9 cellular contexts compared by ENCODE assay signal in genomic region chr20:362271-363254, GRCh38. TPM values are rescaled to one million over a fixed set of nuclear protein-coding genes. Genes with fewer than 3 reads are reported as not detected.
DNase-seq lines count a peak whose midpoint lies in the region; ATAC-seq and TF ChIP-seq lines count a peak whose summit lies in the region.
"Had no signal": no experiment of that assay in that cellular context is flagged by ENCODE, and none has a peak within 500 bp of the region (broad histone marks: within the 10 kb centered on the region; RNA-seq: fewer than 3 reads in every experiment).

No MANE protein-coding gene starts in this region.

- 65 to 70% methylated on average over 13 of the region's 13 CpGs for WGBS in sigmoid colon, 2 donors

- no peak overlapping the region for H3K4me3 Mint-ChIP-seq in activated T-helper 2 cell treated with anti-CD3 and anti-CD28 coated beads, Interferon-gamma antibody, Interleukin-2, Interleukin-4, amounts not matched to agents 10 μg/mL and 5 μg/mL and 100 μg/mL, durations not matched to agents 14 hours and 24 hours and 36 hours (ENCODE audit: low read depth)

- H3K4me3 ChIP-seq in BLaER1 treated with 17β-estradiol and CSF1 and Interleukin-3, amounts not matched to agents 10 nM and 100 nM: no peak overlapping the region
- H3K4me3 ChIP-seq in sigmoid colon: no peak overlapping the region

- intact Hi-C loops in activated T-helper 2 cell treated with anti-CD3 and anti-CD28 coated beads, Interferon-gamma antibody, Interleukin-2, Interleukin-4, amounts not matched to agents 10 μg/mL and 5 μg/mL and 100 μg/mL, durations not matched to agents 14 hours and 24 hours and 36 hours (cut with micrococcal nuclease): no loop called here
- intact Hi-C loops in Right ventricle myocardium inferior (cut with DNase I) (loop anchor here (5.0 kb wide), 1 partner anchor 45 kb away; the partner anchor contains the start of gene RBCK1), sigmoid colon (cut with DNase I) (no loop called here)

- no peaks in the 10 kb centered on the region for H3K36me3 ChIP-seq in BLaER1 treated with 17β-estradiol and CSF1 and Interleukin-3, amounts not matched to agents 10 nM and 100 nM
- H3K36me3 ChIP-seq in sigmoid colon: no peaks in the 10 kb centered on the region

- H3K27me3 Mint-ChIP-seq in activated T-helper 2 cell treated with anti-CD3 and anti-CD28 coated beads, Interferon-gamma antibody, Interleukin-2, Interleukin-4, amounts not matched to agents 10 μg/mL and 5 μg/mL and 100 μg/mL, durations not matched to agents 14 hours and 24 hours and 36 hours (ENCODE audit: low read depth): no peaks in the 10 kb centered on the region
- H3K27me3 Mint-ChIP-seq: memory B cell had no signal

- peak; percentile 22 for DNase-seq in GOT3 (lab: John Stamatoyannopoulos, UW)
- peak; percentile 86 for DNase-seq in NCI-H69 (lab: John Stamatoyannopoulos, UW)
- DNase-seq in activated T-helper 2 cell treated with anti-CD3 and anti-CD28 coated beads, Interferon-gamma antibody, Interleukin-2, Interleukin-4, amounts not matched to agents 10 μg/mL and 5 μg/mL and 100 μg/mL, durations not matched to agents 14 hours and 24 hours and 36 hours (ENCODE audit: low spot score): no peak
- DNase-seq in Right ventricle myocardium inferior (ENCODE audit: missing footprints): peak; percentile 91
- DNase-seq in sigmoid colon: peak; percentile 86

- TF ChIP-seq POLR2A in sigmoid colon (IDR thresholded peaks at IDR 0.05): no peak

- peaks cover 28 to 84% (median 65%) of the 10 kb centered on the region in 10 experiments for H3K4me1 ChIP-seq in BLaER1 treated with 17β-estradiol and CSF1 and Interleukin-3, amounts not matched to agents 10 nM and 100 nM
- H3K4me1 ChIP-seq in sigmoid colon: peaks cover 0 to 4% (median 0%) of the 10 kb centered on the region in 4 donors

- H3K9me3 Mint-ChIP-seq in activated T-helper 2 cell treated with anti-CD3 and anti-CD28 coated beads, Interferon-gamma antibody, Interleukin-2, Interleukin-4, amounts not matched to agents 10 μg/mL and 5 μg/mL and 100 μg/mL, durations not matched to agents 14 hours and 24 hours and 36 hours: no peaks in the 10 kb centered on the region
- H3K9me3 Mint-ChIP-seq: memory B cell had no signal

- peak overlapping the region in 10 of 11 experiments; percentile 25 to 78 (median 74); a peak in 19 of 22 replicates for H3K27ac ChIP-seq in BLaER1 treated with 17β-estradiol and CSF1 and Interleukin-3, amounts not matched to agents 10 nM and 100 nM
- no peak overlapping the region for H3K27ac ChIP-seq in sigmoid colon

- peak; percentile 81 for ATAC-seq in Right ventricle myocardium inferior
- no peak for ATAC-seq in GM21360 (IDR thresholded peaks at IDR 0.05; ENCODE audit: unreplicated experiment)
- no peak for ATAC-seq in HG03139 (IDR thresholded peaks at IDR 0.05; ENCODE audit: unreplicated experiment)

- no peaks in the 10 kb centered on the region for H3K27me3 ChIP-seq in BLaER1 treated with 17β-estradiol and CSF1 and Interleukin-3, amounts not matched to agents 10 nM and 100 nM
- H3K27me3 ChIP-seq in sigmoid colon: peaks cover 0 to 4% (median 0%) of the 10 kb centered on the region in 3 donors

- H3K4me2 ChIP-seq in BLaER1 treated with 17β-estradiol and CSF1 and Interleukin-3, amounts not matched to agents 10 nM and 100 nM: peak overlapping the region; percentile 64 to 93 (median 74)

- no peaks in the 10 kb centered on the region for H3K36me3 Mint-ChIP-seq in activated T-helper 2 cell treated with anti-CD3 and anti-CD28 coated beads, Interferon-gamma antibody, Interleukin-2, Interleukin-4, amounts not matched to agents 10 μg/mL and 5 μg/mL and 100 μg/mL, durations not matched to agents 14 hours and 24 hours and 36 hours (ENCODE audit: low read depth)
- H3K36me3 Mint-ChIP-seq: memory B cell had no signal

- peak in 1 of 4 experiments; percentile 27 for TF ChIP-seq CTCF in sigmoid colon (IDR thresholded peaks at IDR 0.05)

- H3K9ac ChIP-seq in BLaER1 treated with 17β-estradiol and CSF1 and Interleukin-3, amounts not matched to agents 10 nM and 100 nM: peak overlapping the region in 9 of 11 experiments; percentile 9 to 63 (median 44); a peak in 14 of 22 replicates

- H4K20me1 ChIP-seq in BLaER1 treated with 17β-estradiol and CSF1 and Interleukin-3, amounts not matched to agents 10 nM and 100 nM: no peaks in the 10 kb centered on the region

- H3K9me3 ChIP-seq in BLaER1 treated with 17β-estradiol and CSF1 and Interleukin-3, amounts not matched to agents 10 nM and 100 nM (replicated peaks in 1 of 11): no peaks in the 10 kb centered on the region
- H3K9me3 ChIP-seq in sigmoid colon: no peaks in the 10 kb centered on the region

- H3K27ac Mint-ChIP-seq in activated T-helper 2 cell treated with anti-CD3 and anti-CD28 coated beads, Interferon-gamma antibody, Interleukin-2, Interleukin-4, amounts not matched to agents 10 μg/mL and 5 μg/mL and 100 μg/mL, durations not matched to agents 14 hours and 24 hours and 36 hours: peak overlapping the region; percentile 10

- H3K4me1 Mint-ChIP-seq in activated T-helper 2 cell treated with anti-CD3 and anti-CD28 coated beads, Interferon-gamma antibody, Interleukin-2, Interleukin-4, amounts not matched to agents 10 μg/mL and 5 μg/mL and 100 μg/mL, durations not matched to agents 14 hours and 24 hours and 36 hours (ENCODE audit: low read depth): peaks cover 32% of the 10 kb centered on the region

- no peak for TF ChIP-seq EP300 in sigmoid colon (IDR thresholded peaks at IDR 0.05)

RNA-seq across cellular contexts. Expression of gene NRSN2, which starts 15.7 kb away (rescaled TPM):
- total RNA-seq in activated T-helper 2 cell treated with anti-CD3 and anti-CD28 coated beads, Interferon-gamma antibody, Interleukin-2, Interleukin-4, amounts not matched to agents 10 μg/mL and 5 μg/mL and 100 μg/mL, durations not matched to agents 14 hours and 24 hours and 36 hours: 5.9 and 7.1 TPM in 2 replicates
- 19.8 TPM for total RNA-seq in Right ventricle myocardium inferior
- 10 to 100 TPM; 23.2 to 34.3 (median 27.6) TPM for total RNA-seq in sigmoid colon
- polyA plus RNA-seq in sigmoid colon: 10 to 100 TPM in 1 of 3 donors, 1 to 10 TPM in 2; 2.3 to 16.3 (median 7.8) TPM

RNA-seq across cellular contexts. Expression of gene TRIB3, which starts 18.0 kb away (rescaled TPM):
- total RNA-seq in activated T-helper 2 cell treated with anti-CD3 and anti-CD28 coated beads, Interferon-gamma antibody, Interleukin-2, Interleukin-4, amounts not matched to agents 10 μg/mL and 5 μg/mL and 100 μg/mL, durations not matched to agents 14 hours and 24 hours and 36 hours: 31.6 and 32.2 TPM in 2 replicates
- total RNA-seq in Right ventricle myocardium inferior: 0.65 TPM
- total RNA-seq in sigmoid colon: 1 to 10 TPM; 1.4 to 2.9 (median 1.6) TPM
- polyA plus RNA-seq in sigmoid colon: 10 to 100 TPM in 2 of 3 donors, 1 to 10 TPM in 1; 9.6 to 29.2 (median 17.8) TPM

RNA-seq across cellular contexts. Expression of gene SOX12, which starts 37.2 kb away (rescaled TPM):
- total RNA-seq in activated T-helper 2 cell treated with anti-CD3 and anti-CD28 coated beads, Interferon-gamma antibody, Interleukin-2, Interleukin-4, amounts not matched to agents 10 μg/mL and 5 μg/mL and 100 μg/mL, durations not matched to agents 14 hours and 24 hours and 36 hours: 14.4 and 15.0 TPM in 2 replicates
- total RNA-seq in Right ventricle myocardium inferior: 16.5 TPM
- total RNA-seq in sigmoid colon: 1 to 10 TPM; 3.6 to 9.7 (median 4.9) TPM
- 1 to 10 TPM; 1.2 to 3.9 (median 1.2) TPM for polyA plus RNA-seq in sigmoid colon

RNA-seq across cellular contexts. Expression of gene RBCK1, which starts 45.5 kb away (rescaled TPM):
- 112 and 118 TPM in 2 replicates for total RNA-seq in activated T-helper 2 cell treated with anti-CD3 and anti-CD28 coated beads, Interferon-gamma antibody, Interleukin-2, Interleukin-4, amounts not matched to agents 10 μg/mL and 5 μg/mL and 100 μg/mL, durations not matched to agents 14 hours and 24 hours and 36 hours
- total RNA-seq in Right ventricle myocardium inferior (43.7 TPM), sigmoid colon (10 to 100 TPM; 60.7 to 77.5 (median 65.1) TPM)
- 100 to 1,000 TPM in 1 of 3 donors, 10 to 100 TPM in 2; 87.7 to 197 (median 99.0) TPM for polyA plus RNA-seq in sigmoid colon

Comparison
In these comparisons a context has a peak if more than half of its experiments do, and no peak if none do; other contexts are left out.
1. H3K27ac ChIP-seq: peak in BLaER1 treated with 17β-estradiol and CSF1 and Interleukin-3, amounts not matched to agents 10 nM and 100 nM (10 of 11); none in sigmoid colon (0 of 4).